Comparison of ENCODE assay signal across 10 cellular contexts in genomic region chr1:182889997-182890396, GRCh38. TPM values are rescaled to one million over a fixed set of nuclear protein-coding genes. Genes with fewer than 3 reads are reported as not detected.
A peak's percentile ranks its signal among the peaks of the same experiment; 100 is the strongest.
DNase-seq lines count a peak whose midpoint lies in the region; ATAC-seq lines count a peak whose summit lies in the region.
"Had no signal": no experiment of that assay in that cellular context is flagged by ENCODE, and none has a peak within 500 bp of the region (broad histone marks: within the 10 kb centered on the region; RNA-seq: fewer than 3 reads in every experiment).

No MANE protein-coding gene starts in this region.

- no peaks in the 10 kb centered on the region for H3K9me3 Mint-ChIP-seq in activated T-cell treated with anti-CD3 and anti-CD28 coated beads, Interleukin-2, amount 50 U/mL, for 4 hours
- no peaks in the 10 kb centered on the region for H3K9me3 Mint-ChIP-seq in activated naive CD8-positive, alpha-beta T cell treated with anti-CD3 and anti-CD28 coated beads, Interleukin-2, amount 50 U/mL, for 24 hours

- H3K36me3 Mint-ChIP-seq in activated T-cell treated with anti-CD3 and anti-CD28 coated beads, Interleukin-2, amount 50 U/mL, for 4 hours (ENCODE audit: insufficient read depth) = peaks cover 45% of the 10 kb centered on the region
- peaks cover 57% of the 10 kb centered on the region for H3K36me3 Mint-ChIP-seq in activated naive CD8-positive, alpha-beta T cell treated with anti-CD3 and anti-CD28 coated beads, Interleukin-2, amount 50 U/mL, for 24 hours (ENCODE audit: low read depth)

- no peak for DNase-seq in activated T-cell treated with anti-CD3 and anti-CD28 coated beads, Interleukin-2, amount 50 U/mL, for 4 hours
- DNase-seq in activated T-cell treated with anti-CD3 and anti-CD28 coated beads, Interleukin-2, amount 50 U/mL, for 1 hour = no peak
- peak; percentile 54 for DNase-seq in NOMO-1 treated with DMSO at 0.1 percent for 48 hours (lab: John Stamatoyannopoulos, UW; ENCODE audit: unreplicated experiment)
- DNase-seq in activated naive CD8-positive, alpha-beta T cell treated with anti-CD3 and anti-CD28 coated beads, Interleukin-2, amount 50 U/mL, for 24 hours = peak; percentile 19
- peak; percentile 41 for DNase-seq in stimulated activated CD8-positive, alpha-beta memory T cell treated with anti-CD3 and anti-CD28 coated beads, Interleukin-4, amount 100 ng/mL, for 48 hours
- DNase-seq: esophagus squamous epithelium, Right ventricle myocardium superior had no signal

- H3K4me3 Mint-ChIP-seq in activated T-cell treated with anti-CD3 and anti-CD28 coated beads, Interleukin-2, amount 50 U/mL, for 4 hours = no peak overlapping the region
- no peak overlapping the region for H3K4me3 Mint-ChIP-seq in activated naive CD8-positive, alpha-beta T cell treated with anti-CD3 and anti-CD28 coated beads, Interleukin-2, amount 50 U/mL, for 24 hours

- ATAC-seq in activated T-cell treated with anti-CD3 and anti-CD28 coated beads, Interleukin-2, amount 50 U/mL, for 4 hours = peak; percentile 42 to 66
- peak; percentile 70 for ATAC-seq in activated naive CD8-positive, alpha-beta T cell treated with anti-CD3 and anti-CD28 coated beads, Interleukin-2, amount 50 U/mL, for 24 hours
- ATAC-seq in GM18867 (IDR thresholded peaks at IDR 0.05; ENCODE audit: unreplicated experiment) (no peak), HG03457 (IDR thresholded peaks at IDR 0.05; ENCODE audit: unreplicated experiment) (no peak), HG02642 (IDR thresholded peaks at IDR 0.05; ENCODE audit: poor library complexity, unreplicated experiment) (no peak)

- H3K4me1 Mint-ChIP-seq in activated T-cell treated with anti-CD3 and anti-CD28 coated beads, Interleukin-2, amount 50 U/mL, for 4 hours (ENCODE audit: low read depth) = peaks cover 18% of the 10 kb centered on the region
- peaks cover 21% of the 10 kb centered on the region for H3K4me1 Mint-ChIP-seq in activated naive CD8-positive, alpha-beta T cell treated with anti-CD3 and anti-CD28 coated beads, Interleukin-2, amount 50 U/mL, for 24 hours

- H3K27me3 Mint-ChIP-seq in activated T-cell treated with anti-CD3 and anti-CD28 coated beads, Interleukin-2, amount 50 U/mL, for 4 hours (ENCODE audit: low read depth) = no peaks in the 10 kb centered on the region
- H3K27me3 Mint-ChIP-seq in activated naive CD8-positive, alpha-beta T cell treated with anti-CD3 and anti-CD28 coated beads, Interleukin-2, amount 50 U/mL, for 24 hours = peaks cover 3% of the 10 kb centered on the region

- no peak overlapping the region for H3K27ac Mint-ChIP-seq in activated naive CD8-positive, alpha-beta T cell treated with anti-CD3 and anti-CD28 coated beads, Interleukin-2, amount 50 U/mL, for 24 hours

RNA-seq across cellular contexts. Expression of gene DHX9, which starts 50.9 kb away (rescaled TPM):
- total RNA-seq in activated T-cell treated with anti-CD3 and anti-CD28 coated beads, Interleukin-2, amount 50 U/mL, for 4 hours = 100 to 1,000 TPM; 375 to 402 (median 394) TPM

Comparison
In these comparisons a context has a peak if more than half of its experiments do, and no peak if none do; other contexts are left out.
1. ATAC-seq: peak in activated T-cell treated with anti-CD3 and anti-CD28 coated beads, Interleukin-2, amount 50 U/mL, for 4 hours (2 of 2) and activated naive CD8-positive, alpha-beta T cell treated with anti-CD3 and anti-CD28 coated beads, Interleukin-2, amount 50 U/mL, for 24 hours (single experiment); none in GM18867 (single experiment), HG03457 (single experiment) and HG02642 (single experiment).
2. DNase-seq: peak in NOMO-1 treated with DMSO at 0.1 percent for 48 hours (single experiment), activated naive CD8-positive, alpha-beta T cell treated with anti-CD3 and anti-CD28 coated beads, Interleukin-2, amount 50 U/mL, for 24 hours (single experiment) and stimulated activated CD8-positive, alpha-beta memory T cell treated with anti-CD3 and anti-CD28 coated beads, Interleukin-4, amount 100 ng/mL, for 48 hours (single experiment); none in activated T-cell treated with anti-CD3 and anti-CD28 coated beads, Interleukin-2, amount 50 U/mL, for 4 hours (single experiment) and activated T-cell treated with anti-CD3 and anti-CD28 coated beads, Interleukin-2, amount 50 U/mL, for 1 hour (single experiment).